Comparison of ENCODE assay signal across 10 cellular contexts in the genomic region with DNA sequence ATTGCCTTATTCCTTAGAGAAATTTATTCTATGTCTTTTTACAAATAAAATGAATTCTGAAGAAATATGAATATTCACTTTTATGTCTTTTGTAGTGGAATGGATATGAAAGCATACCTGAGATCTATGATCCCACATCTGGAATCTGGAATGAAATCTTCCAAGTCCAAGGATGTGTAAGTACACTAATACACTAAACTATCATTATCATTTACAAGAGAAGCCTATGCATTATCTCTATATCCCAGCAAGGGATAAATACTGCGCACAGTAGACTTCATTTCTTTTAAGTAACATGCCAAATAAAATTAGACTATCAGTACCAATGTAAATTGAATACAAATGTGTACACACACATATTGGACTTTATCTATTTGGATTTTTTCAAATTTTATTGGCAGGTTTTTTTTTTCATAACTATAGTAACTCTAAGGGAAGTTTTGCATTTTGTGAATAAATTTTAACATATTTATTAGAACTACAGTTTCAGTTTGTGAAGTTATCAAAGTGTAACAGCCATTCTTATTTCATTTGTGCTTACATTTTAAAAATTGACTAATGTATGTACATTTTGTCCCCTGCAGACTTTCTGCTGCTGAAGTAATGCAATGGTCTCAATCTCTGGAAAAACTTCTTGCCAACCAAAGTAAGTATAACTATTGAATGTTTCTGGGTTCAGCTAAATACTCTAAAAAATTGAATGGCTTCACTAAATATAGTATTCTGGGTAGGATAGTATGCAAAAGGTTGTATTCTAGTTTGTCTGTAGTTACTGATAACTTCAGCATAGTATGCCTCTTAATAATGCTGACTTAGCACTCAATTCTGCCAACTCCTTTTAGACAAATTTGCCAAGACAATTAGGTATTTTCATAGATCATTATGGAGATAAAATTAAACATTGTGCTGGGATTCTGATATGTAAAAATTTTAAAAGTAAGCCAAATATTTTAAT. TPM values are rescaled to one million over a fixed set of nuclear protein-coding genes. Genes with fewer than 3 reads are reported as not detected.
DNase-seq lines count a peak whose midpoint lies in the region; FAIRE-seq and TF ChIP-seq lines count a peak whose summit lies in the region.
"Had no signal": no experiment of that assay in that cellular context is flagged by ENCODE, and none has a peak within 500 bp of the region (broad histone marks: within the 10 kb centered on the region; RNA-seq: fewer than 3 reads in every experiment).

No MANE protein-coding gene starts in this region.

- FAIRE-seq in D721Med (lab: Jason Lieb, UNC): peak; percentile 77
- FAIRE-seq: astrocyte had no signal

- no peak overlapping the region for H3K9ac ChIP-seq in colonic mucosa (ENCODE audit: low read depth in 2 of 2, low read length in 2 of 2)
- H3K9ac ChIP-seq in rectal smooth muscle tissue (ENCODE audit: low read length): no peak overlapping the region

- intact Hi-C loops in colonic mucosa (cut with DNase I): no loop called here

- H3K27ac ChIP-seq in KOPT-K1 (ENCODE audit: low read depth, low read length, poor library complexity, severe bottlenecking) (peak overlapping the region; percentile 55), colonic mucosa (peak overlapping the region; percentile 29), rectal smooth muscle tissue (ENCODE audit: low read depth, low read length) (peak overlapping the region; percentile 89)
- H3K27ac ChIP-seq: right atrium auricular region had no signal

- H3K4me1 ChIP-seq in colonic mucosa (no peaks in the 10 kb centered on the region), rectal smooth muscle tissue (ENCODE audit: control insufficient read depth, insufficient read depth, low read length) (peaks cover 8% of the 10 kb centered on the region)
- H3K4me1 ChIP-seq: right atrium auricular region had no signal

- peak overlapping the region; percentile 9 for H3K4me3 ChIP-seq in colonic mucosa
- peak overlapping the region; percentile 61 for H3K4me3 ChIP-seq in rectal smooth muscle tissue (ENCODE audit: low read length)
- H3K4me3 ChIP-seq: right atrium auricular region had no signal

- DNase-seq in D721Med (ENCODE audit: insufficient read length, low spot score) (no peak), colonic mucosa (no peak), RKO (ENCODE audit: low spot score) (no peak), kidney tubule cell (ENCODE audit: low spot score) (no peak), 8988T (no peak)
- DNase-seq: NCI-H748 treated with DMSO at 0.1 percent for 48 hours had no signal

- TF ChIP-seq CTCF in D721Med (IDR thresholded peaks at IDR 0.05; ENCODE audit: insufficient read depth, missing control alignments) (no peak), colonic mucosa (IDR thresholded peaks at IDR 0.05) (no peak)

- H3K9me3 ChIP-seq in KOPT-K1 (ENCODE audit: insufficient read depth, low read length, poor library complexity, severe bottlenecking) (no peaks in the 10 kb centered on the region), colonic mucosa (no peaks in the 10 kb centered on the region)
- H3K9me3 ChIP-seq: right atrium auricular region had no signal

- H3K36me3 ChIP-seq in KOPT-K1 (ENCODE audit: insufficient read depth, low read length): no peaks in the 10 kb centered on the region
- H3K36me3 ChIP-seq in colonic mucosa: no peaks in the 10 kb centered on the region
- H3K36me3 ChIP-seq in rectal smooth muscle tissue (ENCODE audit: control insufficient read depth, insufficient read depth, low read length): peaks cover 2% of the 10 kb centered on the region
- H3K36me3 ChIP-seq: right atrium auricular region had no signal

- H3K27me3 ChIP-seq in colonic mucosa (no peaks in the 10 kb centered on the region), rectal smooth muscle tissue (ENCODE audit: control insufficient read depth, insufficient read depth, low read length) (no peaks in the 10 kb centered on the region)
- H3K27me3 ChIP-seq: right atrium auricular region had no signal

RNA-seq across cellular contexts. Expression of a gene that starts 0.9 kb away (rescaled TPM):
- total RNA-seq in colonic mucosa: 10 to 100 TPM in 1 of 2 donors, 1 to 10 TPM in 1; 8.0 to 21.3 TPM
- total RNA-seq: astrocyte had no signal

RNA-seq across cellular contexts. Expression of a gene that starts 59.5 kb away (rescaled TPM):
- total RNA-seq in colonic mucosa: 1 to 10 TPM; 1.0 to 1.1 TPM
- total RNA-seq: astrocyte, right atrium auricular region had no signal

Comparison
In these comparisons a context has a peak if more than half of its experiments do, and no peak if none do; other contexts are left out.
1. H3K27ac ChIP-seq: peak in every context shown above with its lines; median percentile 89 in rectal smooth muscle tissue; 55 in KOPT-K1; 29 in colonic mucosa.